16 cellular contexts compared by ENCODE assay signal in genomic region chr19:43811833-43812232, GRCh38. TPM values are rescaled to one million over a fixed set of nuclear protein-coding genes. Genes with fewer than 3 reads are reported as not detected.
DNase-seq lines count a peak whose midpoint lies in the region; ATAC-seq lines count a peak whose summit lies in the region.
"Had no signal": no experiment of that assay in that cellular context is flagged by ENCODE, and none has a peak within 500 bp of the region (broad histone marks: within the 10 kb centered on the region; RNA-seq: fewer than 3 reads in every experiment).

No MANE protein-coding gene starts in this region.

- H3K27ac Mint-ChIP-seq in T-helper 17 cell: peak overlapping the region; percentile 92
- H3K27ac Mint-ChIP-seq in memory B cell: peak overlapping the region; percentile 17
- peak overlapping the region; percentile 23 for H3K27ac Mint-ChIP-seq in stimulated activated effector memory CD8-positive, alpha-beta T cell treated with anti-CD3 and anti-CD28 coated beads, Interleukin-12 subunit alpha, Interleukin-12 subunit beta, amount 100 ng/mL, for 72 hours
- H3K27ac Mint-ChIP-seq: CD8-positive, alpha-beta T cell; GM23338; H9 had no signal

- H3K27me3 Mint-ChIP-seq in T-helper 17 cell (peaks cover 7% of the 10 kb centered on the region), memory B cell (peaks cover 11% of the 10 kb centered on the region)

- ATAC-seq in T-helper 17 cell (no peak), memory B cell (ENCODE audit: low read depth) (no peak), GM19324 (IDR thresholded peaks at IDR 0.05; ENCODE audit: low FRiP score, unreplicated experiment) (no peak)
- ATAC-seq in stimulated activated effector memory CD8-positive, alpha-beta T cell treated with anti-CD3 and anti-CD28 coated beads, Interleukin-12 subunit alpha, Interleukin-12 subunit beta, amount 100 ng/mL, for 72 hours: peak; percentile 60
- ATAC-seq: CD8-positive, alpha-beta T cell; GM23338; HCT116 had no signal

- H3K36me3 Mint-ChIP-seq in T-helper 17 cell (ENCODE audit: low read depth) (no peaks in the 10 kb centered on the region), memory B cell (no peaks in the 10 kb centered on the region)
- no peaks in the 10 kb centered on the region for H3K36me3 Mint-ChIP-seq in stimulated activated effector memory CD8-positive, alpha-beta T cell treated with anti-CD3 and anti-CD28 coated beads, Interleukin-12 subunit alpha, Interleukin-12 subunit beta, amount 100 ng/mL, for 72 hours
- H3K36me3 Mint-ChIP-seq: CD8-positive, alpha-beta T cell had no signal

- no peak for DNase-seq in T-helper 17 cell
- no peak for DNase-seq in memory B cell (ENCODE audit: low spot score in 2 of 2)
- no peak for DNase-seq in stimulated activated effector memory CD8-positive, alpha-beta T cell treated with anti-CD3 and anti-CD28 coated beads, Interleukin-12 subunit alpha, Interleukin-12 subunit beta, amount 100 ng/mL, for 72 hours (ENCODE audit: low spot score in 2 of 2)
- DNase-seq in NCI-H526 (lab: John Stamatoyannopoulos, UW): no peak
- DNase-seq in stimulated activated naive CD4-positive, alpha-beta T cell treated with Interleukin-2 at 50 U/mL for 16 hours (lab: John Stamatoyannopoulos, UW): no peak
- DNase-seq: C1 segment of cervical spinal cord; Caco-2; CD8-positive, alpha-beta T cell; DMS153; DND-41; H9 had no signal

- no peaks in the 10 kb centered on the region for H3K9me3 Mint-ChIP-seq in memory B cell
- no peaks in the 10 kb centered on the region for H3K9me3 Mint-ChIP-seq in stimulated activated effector memory CD8-positive, alpha-beta T cell treated with anti-CD3 and anti-CD28 coated beads, Interleukin-12 subunit alpha, Interleukin-12 subunit beta, amount 100 ng/mL, for 72 hours
- H3K9me3 Mint-ChIP-seq: CD8-positive, alpha-beta T cell had no signal

- no peaks in the 10 kb centered on the region for H3K9me3 ChIP-seq in T-helper 17 cell (ENCODE audit: control insufficient read depth, low read length, poor library complexity, severe bottlenecking)

- H3K4me3 Mint-ChIP-seq in T-helper 17 cell (no peak overlapping the region), memory B cell (no peak overlapping the region)
- H3K4me3 Mint-ChIP-seq in stimulated activated effector memory CD8-positive, alpha-beta T cell treated with anti-CD3 and anti-CD28 coated beads, Interleukin-12 subunit alpha, Interleukin-12 subunit beta, amount 100 ng/mL, for 72 hours: no peak overlapping the region
- H3K4me3 Mint-ChIP-seq: CD8-positive, alpha-beta T cell; GM23338; H9 had no signal

- H3K4me1 Mint-ChIP-seq in T-helper 17 cell (peaks cover 20% of the 10 kb centered on the region), memory B cell (no peaks in the 10 kb centered on the region)
- peaks cover 13% of the 10 kb centered on the region for H3K4me1 Mint-ChIP-seq in stimulated activated effector memory CD8-positive, alpha-beta T cell treated with anti-CD3 and anti-CD28 coated beads, Interleukin-12 subunit alpha, Interleukin-12 subunit beta, amount 100 ng/mL, for 72 hours
- H3K4me1 Mint-ChIP-seq: GM23338 had no signal

RNA-seq across cellular contexts. Expression of gene LYPD5, which starts 9.6 kb away (rescaled TPM):
- total RNA-seq in T-helper 17 cell: under 1 TPM in 1 of 2 donors, not detected in 1; 0.45 TPM
- total RNA-seq: A172; A673; CD8-positive, alpha-beta T cell had no signal

RNA-seq across cellular contexts. Expression of gene ZNF283, which starts 15.3 kb away (rescaled TPM):
- 1 to 10 TPM; 4.4 to 6.9 TPM for total RNA-seq in T-helper 17 cell

RNA-seq across cellular contexts. Expression of gene KCNN4, which starts 31.1 kb away (rescaled TPM):
- 10 to 100 TPM; 46.4 to 63.1 TPM for total RNA-seq in T-helper 17 cell
- total RNA-seq: A673 had no signal

RNA-seq across cellular contexts. Expression of gene SMG9, which starts 57.1 kb away (rescaled TPM):
- total RNA-seq in T-helper 17 cell: 10 to 100 TPM; 35.6 to 44.4 TPM

Comparison
In these comparisons a context has a peak if more than half of its experiments do, and no peak if none do; other contexts are left out.
1. H3K27ac Mint-ChIP-seq: peak in every context shown above with its lines; median percentile 92 in T-helper 17 cell; 23 in stimulated activated effector memory CD8-positive, alpha-beta T cell treated with anti-CD3 and anti-CD28 coated beads, Interleukin-12 subunit alpha, Interleukin-12 subunit beta, amount 100 ng/mL, for 72 hours; 17 in memory B cell.